ENCODE assay signal across 24 cellular contexts in genomic region chr6:122808121-122808885, GRCh38. TPM values are rescaled to one million over a fixed set of nuclear protein-coding genes. Genes with fewer than 3 reads are reported as not detected.
DNase-seq lines count a peak whose midpoint lies in the region; ATAC-seq, FAIRE-seq and TF ChIP-seq lines count a peak whose summit lies in the region.
"Had no signal": no experiment of that assay in that cellular context is flagged by ENCODE, and none has a peak within 500 bp of the region (broad histone marks: within the 10 kb centered on the region; RNA-seq: fewer than 3 reads in every experiment).

No MANE protein-coding gene starts in this region.

- H3K27me3 ChIP-seq in A673 (replicated peaks; ENCODE audit: insufficient read depth, low read depth, low read length, poor library complexity) (no peaks in the 10 kb centered on the region), K562 (ENCODE audit: control insufficient read depth in 2 of 2, insufficient read depth in 2 of 2, low read length in 2 of 2) (no peaks in the 10 kb centered on the region)
- H3K27me3 ChIP-seq: BE2C; BLaER1 treated with 17β-estradiol and CSF1 and Interleukin-3, amounts not matched to agents 10 nM and 100 nM had no signal

- no peak for ATAC-seq in K562
- ATAC-seq: GM12878 had no signal

- H3K4me1 ChIP-seq in A673 (ENCODE audit: insufficient read depth, low read length, poor library complexity, severe bottlenecking) (peaks cover 46% of the 10 kb centered on the region), K562 (replicated peaks in 1 of 2; ENCODE audit: control insufficient read depth in 2 of 2, insufficient read depth in 2 of 2, low read length in 2 of 2) (no peaks in the 10 kb centered on the region)
- H3K4me1 ChIP-seq: BE2C had no signal

- H3K9me1 ChIP-seq in K562 (ENCODE audit: control insufficient read depth, insufficient read depth, low read length), result no peaks in the 10 kb centered on the region

- H2AFZ ChIP-seq in K562 (ENCODE audit: low read depth, low read length), result 0 out of 2 replicates have a peak overlapping the region, but pooled peaks have one; percentile 16
- H2AFZ ChIP-seq: GM23248 had no signal

- no peak for TF ChIP-seq EP300 in K562 (IDR thresholded peaks at IDR 0.05; ENCODE audit: low read length)

- BruUV-seq in A673 (replicated peaks; lab: Mats Ljungman, UMichigan) (no TSS peak), K562 (replicated peaks; lab: Mats Ljungman, UMichigan) (no TSS peak)

- in situ Hi-C loops in K562 (cut with MboI), result no loop called here

- H3K36me3 ChIP-seq in A673 (ENCODE audit: insufficient read depth, low read length, poor library complexity, severe bottlenecking) (peaks cover 3% of the 10 kb centered on the region), K562 (ENCODE audit: control insufficient read depth, insufficient read depth, low read length) (no peaks in the 10 kb centered on the region)
- H3K36me3 ChIP-seq: BE2C; BLaER1 treated with 17β-estradiol and CSF1 and Interleukin-3, amounts not matched to agents 10 nM and 100 nM had no signal

- CTCF ChIA-PET in A673 (lab: Charles Lee) (no interaction called here), K562 (lab: Yijun Ruan, JAX; ENCODE audit: low intra/inter-chr PET ratio) (no interaction called here)

- intact Hi-C loops in A673 (cut with micrococcal nuclease; ENCODE audit: unreplicated experiment), result loop anchor here (1.0 to 2.0 kb wide), 2 partner anchors 30 to 415 kb away; no protein-coding TSS in a partner anchor
- intact Hi-C loops in K562 (cut with micrococcal nuclease), result no loop called here

- H3K9me3 ChIP-seq in A673 (ENCODE audit: low read depth, low read length, poor library complexity, severe bottlenecking) (no peaks in the 10 kb centered on the region), K562 (replicated peaks; ENCODE audit: control insufficient read depth, insufficient read depth, low read depth, low read length) (no peaks in the 10 kb centered on the region)
- H3K9me3 ChIP-seq: BE2C; BLaER1 treated with 17β-estradiol and CSF1 and Interleukin-3, amounts not matched to agents 10 nM and 100 nM had no signal

- TF ChIP-seq CTCF in A673 (conservative IDR thresholded peaks at IDR 0.05; ENCODE audit: low read depth, low read length) (no peak), LNCaP clone FGC (IDR thresholded peaks at IDR 0.05; ENCODE audit: control insufficient read depth, extremely low read depth, insufficient read depth) (no peak), K562 (IDR thresholded peaks at IDR 0.05 in 2 of 3, conservative IDR thresholded peaks at IDR 0.05 in 1 of 3; ENCODE audit: insufficient read depth in 2 of 3, low read depth in 1 of 3, low read length in 3 of 3) (no peak)

- H3K9ac ChIP-seq in K562 (ENCODE audit: insufficient read depth in 1 of 2, low read depth in 2 of 2, low read length in 2 of 2), result no peak overlapping the region
- H3K9ac ChIP-seq: BLaER1 treated with 17β-estradiol and CSF1 and Interleukin-3, amounts not matched to agents 10 nM and 100 nM; GM23248 had no signal

- H4K20me1 ChIP-seq in K562 (replicated peaks; ENCODE audit: control insufficient read depth, insufficient read depth, low read length), result no peaks in the 10 kb centered on the region
- H4K20me1 ChIP-seq: BLaER1 treated with 17β-estradiol and CSF1 and Interleukin-3, amounts not matched to agents 10 nM and 100 nM had no signal

- POLR2A ChIA-PET in A673 (lab: Charles Lee; ENCODE audit: low non-redundant PET) (no interaction called here), K562 (lab: Yijun Ruan, JAX) (no interaction called here)

- H3K79me2 ChIP-seq in K562 (ENCODE audit: control insufficient read depth, insufficient read depth, low read length), result no peaks in the 10 kb centered on the region

- WGBS in K562 (ENCODE audit: insufficient coverage, low coverage, missing lambda C conversion rate), result 27% methylated on average over 3 of the region's 10 CpGs

- no peak for TF ChIP-seq POLR2A in K562 (conservative IDR thresholded peaks at IDR 0.05)

- peak; percentile 84 for DNase-seq in A673 (ENCODE audit: low spot score)
- DNase-seq in LNCaP clone FGC (ENCODE audit: low read depth), result peak; percentile 25
- DNase-seq in K562 (ENCODE audit: extremely low read depth in 1 of 4, low spot score in 3 of 4), result no peak
- no peak for DNase-seq in NCI-H1048 (lab: John Stamatoyannopoulos, UW)
- DNase-seq in GM03348 (ENCODE audit: low spot score), result no peak
- no peak for DNase-seq in NCI-H82 treated with DMSO at 0.1 percent for 48 hours (lab: John Stamatoyannopoulos, UW; ENCODE audit: unreplicated experiment)
- DNase-seq: ACHN; AML-193; BE2C; CD4-positive, alpha-beta T cell; CD8-positive, alpha-beta memory T cell; DMS53; DND-41; GM23248; H7; HCEC 1CT had no signal

- peak overlapping the region; percentile 27 for H3K4me3 ChIP-seq in A673 (ENCODE audit: low read depth, low read length, poor library complexity, severe bottlenecking)
- H3K4me3 ChIP-seq in LNCaP clone FGC (ENCODE audit: low read depth, low read length), result no peak overlapping the region
- H3K4me3 ChIP-seq in K562, result no peak overlapping the region
- H3K4me3 ChIP-seq: BLaER1 treated with 17β-estradiol and CSF1 and Interleukin-3, amounts not matched to agents 10 nM and 100 nM; GM12878; GM23248 had no signal

- FAIRE-seq in K562 (lab: Jason Lieb, UNC), result no peak
- FAIRE-seq: A204.1, G401.6, GM12878, GM19239, H1 had no signal

- H3K27ac ChIP-seq in A673 (ENCODE audit: low read depth, low read length, poor library complexity, severe bottlenecking) (peak overlapping the region; percentile 87), K562 (ENCODE audit: extremely low read depth, low read depth, low read length) (no peak overlapping the region)
- H3K27ac ChIP-seq: 22Rv1; BLaER1 treated with 17β-estradiol and CSF1 and Interleukin-3, amounts not matched to agents 10 nM and 100 nM; GM23248 had no signal

- no peak for TF ChIP-seq RAD21 in K562 (CRISPR knock-in tag; conservative IDR thresholded peaks at IDR 0.05 in 1 of 2, IDR thresholded peaks at IDR 0.05 in 1 of 2)

- no peak overlapping the region for H3K4me2 ChIP-seq in K562 (ENCODE audit: insufficient read depth, low read length)
- H3K4me2 ChIP-seq: BLaER1 treated with 17β-estradiol and CSF1 and Interleukin-3, amounts not matched to agents 10 nM and 100 nM had no signal

TF ChIP-seq in K562, 482 proteins besides CTCF, POLR2A, EP300 and RAD21 (continues in another document):
- TF ChIP-seq TFE3 (CRISPR knock-in tag; IDR thresholded peaks at IDR 0.05) (no peak), CCAR2 (IDR thresholded peaks at IDR 0.05; ENCODE audit: low read depth, low read length) (no peak), SLC30A9 (CRISPR knock-in tag; IDR thresholded peaks at IDR 0.05) (no peak), ZNF408 (CRISPR knock-in tag; IDR thresholded peaks at IDR 0.05; ENCODE audit: low read depth) (no peak), ZC3H4 (CRISPR knock-in tag; IDR thresholded peaks at IDR 0.05; ENCODE audit: borderline replicate concordance) (no peak)

RNA-seq across cellular contexts. Expression of gene SMPDL3A, which starts 19.2 kb away (rescaled TPM):
- total RNA-seq in A673 (2021) (10.3 and 12.4 TPM in 2 replicates), K562 (2014; rRNA removed) (0.23 and 0.53 TPM in 2 replicates), K562 (2014; rRNA removed; fragmentation: Illumina TruSeq; extraction: Trizol) (0.87 and 0.99 TPM in 2 replicates), K562 (2015; rRNA removed; fragmentation: Illumina TruSeq; extraction: Trizol) (0.49 and 0.54 TPM in 2 replicates), K562 (2021) (0.81 and 0.91 TPM in 2 replicates)
- 0.25 and 3.2 TPM in 2 replicates for total RNA-seq in K562 (2011; cell fraction: chromatin; rRNA removed; ENCODE audit: low replicate concordance)
- total RNA-seq in K562 (2011; cell fraction: nucleolus; rRNA removed), result 0.17 and 0.53 TPM in 2 replicates
- 0.44 and 0.92 TPM in 2 replicates for total RNA-seq in K562 (2011; cell fraction: nucleoplasm; rRNA removed)
- polyA plus RNA-seq in K562 (2011; rRNA removed) (0.28 and 0.65 TPM in 2 replicates), K562 (2014; fragmentation: Illumina TruSeq; extraction: Trizol) (0.43 and 0.64 TPM in 2 replicates), K562 (2014; fragmentation: Nextera tagmentation; extraction: Ambion mirVana) (under 1 TPM; 0.14 to 0.27 TPM), K562 (2014; rRNA removed) (0.34 and 1.1 TPM in 2 replicates)
- polyA plus RNA-seq in K562 (2011; cell fraction: cytosol; rRNA removed), result 0.22 and 0.63 TPM in 2 replicates
- polyA plus RNA-seq in K562 (2011; cell fraction: nucleus; rRNA removed), result 0.34 and 0.63 TPM in 2 replicates
- polyA plus RNA-seq in K562 (2012), result 0.64 and 1.3 TPM in 2 replicates
- 0.25 and 0.45 TPM in 2 replicates for polyA minus RNA-seq in K562 (2011; rRNA and poly(A)+ RNA removed)
- not detected in 2 replicates for polyA minus RNA-seq in K562 (2011; cell fraction: cytosol; rRNA and poly(A)+ RNA removed)
- polyA minus RNA-seq in K562 (2011; cell fraction: nucleus; rRNA and poly(A)+ RNA removed), result 0.54 TPM in 1 of 2 replicates, not detected in the other
- polyA plus RNA-seq: CD8-positive, alpha-beta memory T cell had no signal

RNA-seq across cellular contexts. Expression of gene FABP7, which starts 28.8 kb away (rescaled TPM):
- total RNA-seq in A673 (2021) (1.2 and 1.4 TPM in 2 replicates), K562 (2014; rRNA removed) (not detected in 2 replicates), K562 (2014; rRNA removed; fragmentation: Illumina TruSeq; extraction: Trizol) (not detected in 2 replicates), K562 (2015; rRNA removed; fragmentation: Illumina TruSeq; extraction: Trizol) (not detected in 2 replicates), K562 (2021) (not detected in 2 replicates)
- total RNA-seq in K562 (2011; cell fraction: chromatin; rRNA removed; ENCODE audit: low replicate concordance), result not detected in 2 replicates
- not detected in 2 replicates for total RNA-seq in K562 (2011; cell fraction: nucleolus; rRNA removed)
- not detected in 2 replicates for total RNA-seq in K562 (2011; cell fraction: nucleoplasm; rRNA removed)
- polyA plus RNA-seq in K562 (2011; rRNA removed) (not detected in 2 replicates), K562 (2014; fragmentation: Illumina TruSeq; extraction: Trizol) (not detected in 2 replicates), K562 (2014; fragmentation: Nextera tagmentation; extraction: Ambion mirVana) (under 1 TPM; 0.07 to 0.14 TPM), K562 (2014; rRNA removed) (not detected in 2 replicates)
- not detected in 2 replicates for polyA plus RNA-seq in K562 (2011; cell fraction: cytosol; rRNA removed)
- polyA plus RNA-seq in K562 (2011; cell fraction: nucleus; rRNA removed), result not detected in 2 replicates
- polyA plus RNA-seq in K562 (2012), result not detected in 2 replicates
- not detected in 2 replicates for polyA minus RNA-seq in K562 (2011; rRNA and poly(A)+ RNA removed)
- polyA minus RNA-seq in K562 (2011; cell fraction: cytosol; rRNA and poly(A)+ RNA removed), result not detected in 2 replicates
- not detected in 2 replicates for polyA minus RNA-seq in K562 (2011; cell fraction: nucleus; rRNA and poly(A)+ RNA removed)
- total RNA-seq: CD4-positive, alpha-beta T cell; CD8-positive, alpha-beta memory T cell; GM12878; GM23248 had no signal
- polyA plus RNA-seq: CD14-positive monocyte; CD8-positive, alpha-beta memory T cell; GM12878; GM23248 had no signal

Comparison
In these comparisons a context has a peak if more than half of its experiments do, and no peak if none do; other contexts are left out.
1. DNase-seq: peak in A673 (single experiment) and LNCaP clone FGC (single experiment); none in K562 (0 of 4), NCI-H1048 (single experiment), GM03348 (single experiment) and NCI-H82 treated with DMSO at 0.1 percent for 48 hours (single experiment).